Comparison of ENCODE assay signal across 1 cellular context in the genomic region with DNA sequence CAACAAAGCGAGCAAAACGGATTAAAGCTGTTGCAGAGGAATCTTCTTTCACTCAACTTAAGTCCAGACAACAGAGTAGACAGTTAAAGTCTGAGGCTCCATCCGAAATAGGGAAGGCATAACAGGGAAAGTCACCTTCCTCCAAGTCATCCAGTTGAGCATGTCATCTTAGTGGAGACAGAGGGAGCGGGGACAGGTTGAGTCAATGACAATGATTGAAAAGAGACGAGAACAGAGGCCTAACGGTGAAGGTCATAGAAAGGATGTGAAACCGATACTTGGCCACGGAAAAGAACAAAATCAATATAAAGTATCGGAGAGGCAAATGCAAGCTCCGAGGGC.
TF ChIP-seq lines count a peak whose summit lies in the region.

No MANE protein-coding gene starts in this region.

TF ChIP-seq in HepG2, 621 proteins besides CTCF, POLR2A, EP300 and RAD21:
- TF ChIP-seq KDM5A (IDR thresholded peaks at IDR 0.05; ENCODE audit: borderline replicate concordance, low read length) (0 out of 2 replicates have a peak, but pooled peaks have one; percentile 13), HINFP (CRISPR knock-in tag; IDR thresholded peaks at IDR 0.05; ENCODE audit: low read depth) (peak; percentile 7; the same call in 1 of the 2 replicates), HDAC6 (IDR thresholded peaks at IDR 0.05; ENCODE audit: low read depth, low read length) (no peak), PAX8 (CRISPR knock-in tag; IDR thresholded peaks at IDR 0.05; ENCODE audit: borderline replicate concordance) (0 out of 2 replicates have a peak, but pooled peaks have one; percentile 14), ZEB1 (IDR thresholded peaks at IDR 0.05; ENCODE audit: insufficient replicate concordance, low read depth) (no peak), ZNF281 (CRISPR knock-in tag; IDR thresholded peaks at IDR 0.05; ENCODE audit: borderline replicate concordance) (no peak), HOXA5 (CRISPR knock-in tag; IDR thresholded peaks at IDR 0.05) (no peak), SOX13 (IDR thresholded peaks at IDR 0.05) (no peak), SOX13 (CRISPR knock-in tag; conservative IDR thresholded peaks at IDR 0.05 in 1 of 2, IDR thresholded peaks at IDR 0.05 in 1 of 2) (no peak), MTF2 (CRISPR knock-in tag; IDR thresholded peaks at IDR 0.05; ENCODE audit: borderline replicate concordance) (0 out of 2 replicates have a peak, but pooled peaks have one; percentile 16)
TF ChIP-seq in HepG2: peak in this region for 4.
